In the genomic region with DNA sequence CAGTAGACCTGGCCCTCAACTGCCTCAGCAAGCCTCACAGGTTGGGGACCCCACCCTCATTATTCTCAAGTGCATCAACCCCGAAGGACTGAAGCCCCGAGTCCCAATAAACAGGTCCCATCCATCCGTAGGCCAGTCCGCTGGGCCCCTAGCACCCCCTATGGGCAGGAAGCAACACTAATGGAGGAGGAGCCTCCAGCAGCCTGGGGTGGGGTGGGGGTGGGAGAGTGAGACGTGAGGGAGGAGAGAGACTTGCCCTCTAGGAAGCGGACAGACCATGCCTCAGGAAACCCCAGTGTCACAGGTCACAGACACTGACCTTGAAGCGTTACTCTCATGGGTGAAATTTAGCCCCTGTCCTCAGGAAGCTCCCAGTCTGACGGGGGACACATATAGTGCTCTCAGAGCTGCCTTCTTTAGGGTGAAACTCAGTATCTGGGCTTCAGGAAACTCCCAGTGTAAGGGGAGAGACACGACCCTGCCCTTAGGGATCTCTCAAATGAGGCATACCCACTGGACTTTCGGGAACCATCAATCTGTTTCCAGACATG, we compare ENCODE assay signal across 9 cellular contexts.
A peak's percentile ranks its signal among the peaks of the same experiment; 100 is the strongest.
DNase-seq lines count a peak whose midpoint lies in the region; ATAC-seq and TF ChIP-seq lines count a peak whose summit lies in the region.
"Had no signal": no experiment of that assay in that cellular context is flagged by ENCODE, and none has a peak within 500 bp of the region (broad histone marks: within the 10 kb centered on the region; RNA-seq: fewer than 3 reads in every experiment).

No MANE protein-coding gene starts in this region.

- H3K9me3 ChIP-seq in BLaER1 treated with 17β-estradiol and CSF1 and Interleukin-3, amounts not matched to agents 10 nM and 100 nM (replicated peaks in 1 of 11) = peaks cover 0 to 13% (median 0%) of the 10 kb centered on the region in 11 experiments; a peak in 4 of 22 replicates
- peaks cover 0 to 4% of the 10 kb centered on the region in 2 donors for H3K9me3 ChIP-seq in neuronal stem cell (replicated peaks in 1 of 2; ENCODE audit: control insufficient read depth in 2 of 2, insufficient read depth in 1 of 2, low read depth in 1 of 2, low read length in 2 of 2)
- H3K9me3 ChIP-seq: SJSA1 had no signal

- no CpG with 5 or more reads among the region's 10 CpGs for WGBS in neuronal stem cell (ENCODE audit: extremely low coverage in 2 of 2, insufficient read length in 2 of 2, insufficient replicate concordance in 1 of 2), 2 donors

- peak overlapping the region; percentile 91 for H2AK5ac ChIP-seq in neuronal stem cell (ENCODE audit: low read depth, low read length)

- peak; percentile 60 to 75 for DNase-seq in NOMO-1 (lab: John Stamatoyannopoulos, UW; ENCODE audit: unreplicated experiment in 2 of 2)
- peak; percentile 77 for DNase-seq in ecto neural progenitor cell (ENCODE audit: low spot score)
- DNase-seq in neuronal stem cell (ENCODE audit: low spot score) = no peak
- no peak for DNase-seq in NCI-H128 (lab: John Stamatoyannopoulos, UW; ENCODE audit: unreplicated experiment)
- DNase-seq in KG1 (lab: John Stamatoyannopoulos, UW) = no peak

- peak overlapping the region; percentile 53 to 92 (median 59) for H3K4me2 ChIP-seq in BLaER1 treated with 17β-estradiol and CSF1 and Interleukin-3, amounts not matched to agents 10 nM and 100 nM
- no peak overlapping the region for H3K4me2 ChIP-seq in neuronal stem cell (ENCODE audit: insufficient read depth, low read length, poor library complexity, severe bottlenecking)

- H3K9ac ChIP-seq in BLaER1 treated with 17β-estradiol and CSF1 and Interleukin-3, amounts not matched to agents 10 nM and 100 nM = no peak overlapping the region
- H3K9ac ChIP-seq in neuronal stem cell (ENCODE audit: low read depth, low read length, poor library complexity) = no peak overlapping the region

- H4K8ac ChIP-seq in neuronal stem cell (ENCODE audit: low read depth, low read length) = no peak overlapping the region

- peak overlapping the region; percentile 76 for H3K18ac ChIP-seq in neuronal stem cell (ENCODE audit: low read length)

- H2BK5ac ChIP-seq in neuronal stem cell (ENCODE audit: low read length) = peak overlapping the region; percentile 68

- H3K36me3 ChIP-seq in BLaER1 treated with 17β-estradiol and CSF1 and Interleukin-3, amounts not matched to agents 10 nM and 100 nM = no peaks in the 10 kb centered on the region
- no peaks in the 10 kb centered on the region for H3K36me3 ChIP-seq in neuronal stem cell (replicated peaks in 1 of 2; ENCODE audit: control insufficient read depth in 2 of 2, insufficient read depth in 2 of 2, low read length in 2 of 2)
- H3K36me3 ChIP-seq: SJSA1 had no signal

- ATAC-seq in GM18505 (IDR thresholded peaks at IDR 0.05; ENCODE audit: unreplicated experiment) (peak; percentile 30), HG03460 (IDR thresholded peaks at IDR 0.05; ENCODE audit: unreplicated experiment) (no peak)

- H2BK12ac ChIP-seq in neuronal stem cell (ENCODE audit: low read length) = peak overlapping the region; percentile 77

- H3K79me1 ChIP-seq in neuronal stem cell (ENCODE audit: low read depth, low read length) = no peaks in the 10 kb centered on the region

- H3K23ac ChIP-seq in neuronal stem cell (ENCODE audit: low read depth, low read length, poor library complexity) = no peak overlapping the region

- peaks cover 33 to 41% (median 35%) of the 10 kb centered on the region in 11 experiments for H3K27me3 ChIP-seq in BLaER1 treated with 17β-estradiol and CSF1 and Interleukin-3, amounts not matched to agents 10 nM and 100 nM
- peaks cover 0 to 58% (median 4%) of the 10 kb centered on the region in 3 experiments for H3K27me3 ChIP-seq in neuronal stem cell (ENCODE audit: control insufficient read depth in 3 of 3, insufficient read depth in 3 of 3, low read depth in 1 of 3, low read length in 3 of 3)
- H3K27me3 ChIP-seq: SJSA1 had no signal

- H2AFZ ChIP-seq in neuronal stem cell (ENCODE audit: low read length) = no peak overlapping the region

- peak overlapping the region; percentile 56 for H4K91ac ChIP-seq in neuronal stem cell (ENCODE audit: low read depth, low read length, poor library complexity)

- no peak overlapping the region; a peak in 1 of 20 replicates for H3K4me3 ChIP-seq in BLaER1 treated with 17β-estradiol and CSF1 and Interleukin-3, amounts not matched to agents 10 nM and 100 nM
- no peak overlapping the region for H3K4me3 ChIP-seq in neuronal stem cell (ENCODE audit: low read length in 2 of 2)
- H3K4me3 ChIP-seq: SJSA1 had no signal

- H4K20me1 ChIP-seq in BLaER1 treated with 17β-estradiol and CSF1 and Interleukin-3, amounts not matched to agents 10 nM and 100 nM = peaks cover 0 to 15% (median 0%) of the 10 kb centered on the region in 11 experiments; a peak in 1 of 22 replicates

- H3K4me1 ChIP-seq in BLaER1 treated with 17β-estradiol and CSF1 and Interleukin-3, amounts not matched to agents 10 nM and 100 nM = peaks cover 38 to 74% (median 55%) of the 10 kb centered on the region in 10 experiments
- H3K4me1 ChIP-seq in neuronal stem cell (ENCODE audit: control insufficient read depth in 2 of 2, insufficient read depth in 1 of 2, low read depth in 1 of 2, low read length in 2 of 2) = peaks cover 0 to 32% of the 10 kb centered on the region in 2 donors

- H3K4ac ChIP-seq in neuronal stem cell (ENCODE audit: low read length) = no peak overlapping the region

- no peak overlapping the region; a peak in 1 of 22 replicates for H3K27ac ChIP-seq in BLaER1 treated with 17β-estradiol and CSF1 and Interleukin-3, amounts not matched to agents 10 nM and 100 nM
- peak overlapping the region; percentile 44 for H3K27ac ChIP-seq in neuronal stem cell (replicated peaks; ENCODE audit: low read length)
- H3K27ac ChIP-seq: SJSA1 had no signal

- no peak overlapping the region for H2BK120ac ChIP-seq in neuronal stem cell (ENCODE audit: low read depth, low read length)

- H2BK15ac ChIP-seq in neuronal stem cell (ENCODE audit: low read length) = peak overlapping the region; percentile 90

- no peak overlapping the region for H3K14ac ChIP-seq in neuronal stem cell (ENCODE audit: low read length)

- TF ChIP-seq POLR2A in GM18505 (IDR thresholded peaks at IDR 0.05; ENCODE audit: borderline replicate concordance, extremely low read depth, insufficient read depth, insufficient read length) = peak; percentile 18

Comparison
In these comparisons a context has a peak if more than half of its experiments do, and no peak if none do; other contexts are left out.
1. DNase-seq: peak in NOMO-1 (2 of 2) and ecto neural progenitor cell (single experiment); none in neuronal stem cell (single experiment), NCI-H128 (single experiment) and KG1 (single experiment).